In genomic region chr9:87531370-87532295, GRCh38 we compare ENCODE assay signal across 1 cellular context.
TF ChIP-seq lines count a peak whose summit lies in the region.

No MANE protein-coding gene starts in this region.

TF ChIP-seq in HepG2, 621 proteins besides CTCF, POLR2A, EP300 and RAD21:
- TF ChIP-seq HCFC1 (IDR thresholded peaks at IDR 0.05; ENCODE audit: low read depth, low read length) (no peak), ZNF136 (CRISPR knock-in tag; IDR thresholded peaks at IDR 0.05; ENCODE audit: low read depth) (no peak), ZNF749 (CRISPR knock-in tag; IDR thresholded peaks at IDR 0.05; ENCODE audit: borderline replicate concordance) (no peak), ZNF800 (CRISPR knock-in tag; IDR thresholded peaks at IDR 0.05) (no peak), ZNF441 (CRISPR knock-in tag; IDR thresholded peaks at IDR 0.05; ENCODE audit: borderline replicate concordance) (no peak), NFATC3 (CRISPR knock-in tag; IDR thresholded peaks at IDR 0.05) (no peak), RXRB (CRISPR knock-in tag; IDR thresholded peaks at IDR 0.05; ENCODE audit: borderline replicate concordance) (no peak), CEBPZ (IDR thresholded peaks at IDR 0.05; ENCODE audit: low read length) (no peak), ZNF256 (CRISPR knock-in tag; conservative IDR thresholded peaks at IDR 0.05) (no peak), NCOA2 (CRISPR knock-in tag; IDR thresholded peaks at IDR 0.05) (no peak), ZNF558 (CRISPR knock-in tag; IDR thresholded peaks at IDR 0.05; ENCODE audit: borderline replicate concordance) (no peak), HNF1A (IDR thresholded peaks at IDR 0.05; ENCODE audit: low read depth) (no peak), HNF1A (CRISPR knock-in tag; IDR thresholded peaks at IDR 0.05; ENCODE audit: borderline replicate concordance) (no peak), ZNF652 (CRISPR knock-in tag; IDR thresholded peaks at IDR 0.05; ENCODE audit: borderline replicate concordance, low read depth) (no peak), ZNF572 (CRISPR knock-in tag; IDR thresholded peaks at IDR 0.05) (no peak), NR2F1 (CRISPR knock-in tag; IDR thresholded peaks at IDR 0.05) (no peak), ZNF292 (CRISPR knock-in tag; IDR thresholded peaks at IDR 0.05; ENCODE audit: borderline replicate concordance, low read depth) (no peak), NFKB2 (CRISPR knock-in tag; IDR thresholded peaks at IDR 0.05; ENCODE audit: borderline replicate concordance) (no peak), FOXO1 (CRISPR knock-in tag; IDR thresholded peaks at IDR 0.05) (no peak)
